In the genomic region with DNA sequence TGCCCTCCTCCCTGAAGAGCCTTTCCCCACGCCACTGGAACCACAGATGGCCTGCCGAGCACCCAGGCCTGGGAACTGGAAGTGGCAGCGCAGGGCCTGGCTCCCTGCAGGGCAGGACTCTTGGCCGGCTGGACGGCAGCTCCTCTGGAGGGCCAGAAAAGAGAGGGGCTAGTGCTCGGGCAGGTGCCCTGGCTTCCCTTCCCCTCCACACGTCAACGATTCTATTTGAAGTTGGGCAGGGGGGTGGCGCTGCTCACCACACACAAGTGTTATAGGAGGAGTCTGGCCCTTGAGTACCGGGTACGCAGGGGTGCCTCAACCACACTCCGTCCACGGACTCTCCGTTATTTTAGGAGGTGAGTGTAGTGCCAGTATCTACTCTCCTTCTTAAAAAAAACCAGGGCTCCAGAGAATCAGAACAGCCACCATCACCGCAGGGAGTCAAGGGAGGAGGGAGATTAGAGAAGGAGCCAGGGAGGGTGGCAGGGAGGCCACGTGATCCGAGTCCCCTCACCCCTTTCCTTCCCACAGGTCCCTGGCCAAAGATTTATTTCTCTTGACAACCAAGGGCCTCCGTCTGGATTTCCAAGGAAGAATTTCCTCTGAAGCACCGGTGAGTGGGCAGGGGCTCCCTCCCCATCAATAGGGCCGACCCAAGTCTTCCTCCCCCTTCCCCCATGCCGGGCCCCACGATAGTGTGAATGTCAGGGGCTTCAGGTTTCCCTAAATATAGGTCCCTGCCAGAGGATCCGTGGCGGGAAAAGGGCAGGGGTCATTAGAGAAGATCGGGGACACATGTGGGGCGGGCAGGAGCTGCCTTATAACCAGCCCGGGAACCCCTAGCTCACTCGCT, we compare ENCODE assay signal across 1 cellular context.
TF ChIP-seq lines count a peak whose summit lies in the region.

No MANE protein-coding gene starts in this region.

TF ChIP-seq in HepG2, 621 proteins besides CTCF, POLR2A, EP300 and RAD21 (continued from another document and continues in another):
- TF ChIP-seq, protein P1, sequence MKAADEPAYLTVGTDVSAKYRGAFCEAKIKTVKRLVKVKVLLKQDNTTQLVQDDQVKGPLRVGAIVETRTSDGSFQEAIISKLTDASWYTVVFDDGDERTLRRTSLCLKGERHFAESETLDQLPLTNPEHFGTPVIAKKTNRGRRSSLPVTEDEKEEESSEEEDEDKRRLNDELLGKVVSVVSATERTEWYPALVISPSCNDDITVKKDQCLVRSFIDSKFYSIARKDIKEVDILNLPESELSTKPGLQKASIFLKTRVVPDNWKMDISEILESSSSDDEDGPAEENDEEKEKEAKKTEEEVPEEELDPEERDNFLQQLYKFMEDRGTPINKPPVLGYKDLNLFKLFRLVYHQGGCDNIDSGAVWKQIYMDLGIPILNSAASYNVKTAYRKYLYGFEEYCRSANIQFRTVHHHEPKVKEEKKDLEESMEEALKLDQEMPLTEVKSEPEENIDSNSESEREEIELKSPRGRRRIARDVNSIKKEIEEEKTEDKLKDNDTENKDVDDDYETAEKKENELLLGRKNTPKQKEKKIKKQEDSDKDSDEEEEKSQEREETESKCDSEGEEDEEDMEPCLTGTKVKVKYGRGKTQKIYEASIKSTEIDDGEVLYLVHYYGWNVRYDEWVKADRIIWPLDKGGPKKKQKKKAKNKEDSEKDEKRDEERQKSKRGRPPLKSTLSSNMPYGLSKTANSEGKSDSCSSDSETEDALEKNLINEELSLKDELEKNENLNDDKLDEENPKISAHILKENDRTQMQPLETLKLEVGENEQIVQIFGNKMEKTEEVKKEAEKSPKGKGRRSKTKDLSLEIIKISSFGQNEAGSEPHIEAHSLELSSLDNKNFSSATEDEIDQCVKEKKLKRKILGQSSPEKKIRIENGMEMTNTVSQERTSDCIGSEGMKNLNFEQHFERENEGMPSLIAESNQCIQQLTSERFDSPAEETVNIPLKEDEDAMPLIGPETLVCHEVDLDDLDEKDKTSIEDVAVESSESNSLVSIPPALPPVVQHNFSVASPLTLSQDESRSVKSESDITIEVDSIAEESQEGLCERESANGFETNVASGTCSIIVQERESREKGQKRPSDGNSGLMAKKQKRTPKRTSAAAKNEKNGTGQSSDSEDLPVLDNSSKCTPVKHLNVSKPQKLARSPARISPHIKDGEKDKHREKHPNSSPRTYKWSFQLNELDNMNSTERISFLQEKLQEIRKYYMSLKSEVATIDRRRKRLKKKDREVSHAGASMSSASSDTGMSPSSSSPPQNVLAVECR (CRISPR knock-in tag; IDR thresholded peaks at IDR 0.05; ENCODE audit: borderline replicate concordance), result peak; percentile 70; the same call in 1 of the 2 replicates
- TF ChIP-seq ZNF337 (CRISPR knock-in tag; IDR thresholded peaks at IDR 0.05; ENCODE audit: borderline replicate concordance, low read depth), result peak; percentile 49; the same call in 1 of the 2 replicates
- TF ChIP-seq SNRNP70 (IDR thresholded peaks at IDR 0.05; ENCODE audit: low read depth, low read length), result no peak
- TF ChIP-seq CEBPG (CRISPR knock-in tag; IDR thresholded peaks at IDR 0.05), result no peak
- TF ChIP-seq HDAC6 (IDR thresholded peaks at IDR 0.05; ENCODE audit: low read depth, low read length), result no peak
- TF ChIP-seq ZBTB7A (CRISPR knock-in tag; IDR thresholded peaks at IDR 0.05), result peak; percentile 73; the same call in 1 of the 2 replicates
- TF ChIP-seq USF2 (IDR thresholded peaks at IDR 0.05; ENCODE audit: low read depth, low read length), result peak; percentile 67
- peak; percentile 87; the same call in 1 of the 2 replicates for TF ChIP-seq USF2 (CRISPR knock-in tag; IDR thresholded peaks at IDR 0.05; ENCODE audit: borderline replicate concordance)
- no peak; the same call in 1 of the 2 replicates for TF ChIP-seq ZNF792 (CRISPR knock-in tag; IDR thresholded peaks at IDR 0.05)
- peak; percentile 86; the same call in 1 of the 2 replicates for TF ChIP-seq MEIS1 (CRISPR knock-in tag; IDR thresholded peaks at IDR 0.05; ENCODE audit: borderline replicate concordance)
- peak; percentile 13; the same call in 1 of the 2 replicates for TF ChIP-seq ZSCAN31 (CRISPR knock-in tag; IDR thresholded peaks at IDR 0.05; ENCODE audit: low read depth)
- peak; percentile 47; the same call in 1 of the 2 replicates for TF ChIP-seq ZNF768 (CRISPR knock-in tag; IDR thresholded peaks at IDR 0.05)
- TF ChIP-seq, protein P2, sequence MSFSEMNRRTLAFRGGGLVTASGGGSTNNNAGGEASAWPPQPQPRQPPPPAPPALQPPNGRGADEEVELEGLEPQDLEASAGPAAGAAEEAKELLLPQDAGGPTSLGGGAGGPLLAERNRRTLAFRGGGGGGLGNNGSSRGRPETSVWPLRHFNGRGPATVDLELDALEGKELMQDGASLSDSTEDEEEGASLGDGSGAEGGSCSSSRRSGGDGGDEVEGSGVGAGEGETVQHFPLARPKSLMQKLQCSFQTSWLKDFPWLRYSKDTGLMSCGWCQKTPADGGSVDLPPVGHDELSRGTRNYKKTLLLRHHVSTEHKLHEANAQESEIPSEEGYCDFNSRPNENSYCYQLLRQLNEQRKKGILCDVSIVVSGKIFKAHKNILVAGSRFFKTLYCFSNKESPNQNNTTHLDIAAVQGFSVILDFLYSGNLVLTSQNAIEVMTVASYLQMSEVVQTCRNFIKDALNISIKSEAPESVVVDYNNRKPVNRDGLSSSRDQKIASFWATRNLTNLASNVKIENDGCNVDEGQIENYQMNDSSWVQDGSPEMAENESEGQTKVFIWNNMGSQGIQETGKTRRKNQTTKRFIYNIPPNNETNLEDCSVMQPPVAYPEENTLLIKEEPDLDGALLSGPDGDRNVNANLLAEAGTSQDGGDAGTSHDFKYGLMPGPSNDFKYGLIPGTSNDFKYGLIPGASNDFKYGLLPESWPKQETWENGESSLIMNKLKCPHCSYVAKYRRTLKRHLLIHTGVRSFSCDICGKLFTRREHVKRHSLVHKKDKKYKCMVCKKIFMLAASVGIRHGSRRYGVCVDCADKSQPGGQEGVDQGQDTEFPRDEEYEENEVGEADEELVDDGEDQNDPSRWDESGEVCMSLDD (CRISPR knock-in tag; IDR thresholded peaks at IDR 0.05; ENCODE audit: borderline replicate concordance), result peak; percentile 2; the same call in 1 of the 2 replicates
- TF ChIP-seq ZNF782 (CRISPR knock-in tag; IDR thresholded peaks at IDR 0.05; ENCODE audit: borderline replicate concordance), result peak; percentile 27; the same call in 1 of the 2 replicates
- TF ChIP-seq, protein P3, sequence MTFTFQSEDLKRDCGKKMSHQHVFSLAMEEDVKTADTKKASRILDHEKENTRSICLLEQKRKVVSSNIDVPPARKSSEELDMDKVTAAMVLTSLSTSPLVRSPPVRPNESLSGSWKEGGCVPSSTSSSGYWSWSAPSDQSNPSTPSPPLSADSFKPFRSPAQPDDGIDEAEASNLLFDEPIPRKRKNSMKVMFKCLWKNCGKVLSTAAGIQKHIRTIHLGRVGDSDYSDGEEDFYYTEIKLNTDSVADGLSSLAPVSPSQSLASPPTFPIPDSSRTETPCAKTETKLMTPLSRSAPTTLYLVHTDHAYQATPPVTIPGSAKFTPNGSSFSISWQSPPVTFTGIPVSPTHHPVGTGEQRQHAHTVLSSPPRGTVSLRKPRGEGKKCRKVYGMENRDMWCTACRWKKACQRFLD (CRISPR knock-in tag; IDR thresholded peaks at IDR 0.05; ENCODE audit: borderline replicate concordance), result peak; percentile 53; the same call in 1 of the 2 replicates
- TF ChIP-seq, protein P4, sequence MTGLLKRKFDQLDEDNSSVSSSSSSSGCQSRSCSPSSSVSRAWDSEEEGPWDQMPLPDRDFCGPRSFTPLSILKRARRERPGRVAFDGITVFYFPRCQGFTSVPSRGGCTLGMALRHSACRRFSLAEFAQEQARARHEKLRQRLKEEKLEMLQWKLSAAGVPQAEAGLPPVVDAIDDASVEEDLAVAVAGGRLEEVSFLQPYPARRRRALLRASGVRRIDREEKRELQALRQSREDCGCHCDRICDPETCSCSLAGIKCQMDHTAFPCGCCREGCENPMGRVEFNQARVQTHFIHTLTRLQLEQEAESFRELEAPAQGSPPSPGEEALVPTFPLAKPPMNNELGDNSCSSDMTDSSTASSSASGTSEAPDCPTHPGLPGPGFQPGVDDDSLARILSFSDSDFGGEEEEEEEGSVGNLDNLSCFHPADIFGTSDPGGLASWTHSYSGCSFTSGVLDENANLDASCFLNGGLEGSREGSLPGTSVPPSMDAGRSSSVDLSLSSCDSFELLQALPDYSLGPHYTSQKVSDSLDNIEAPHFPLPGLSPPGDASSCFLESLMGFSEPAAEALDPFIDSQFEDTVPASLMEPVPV (CRISPR knock-in tag; IDR thresholded peaks at IDR 0.05), result peak; percentile 97
- peak; percentile 71 for TF ChIP-seq TBX2 (CRISPR knock-in tag; IDR thresholded peaks at IDR 0.05; ENCODE audit: borderline replicate concordance)
- TF ChIP-seq KDM2A (CRISPR knock-in tag; IDR thresholded peaks at IDR 0.05; ENCODE audit: borderline replicate concordance, low read depth), result peak; percentile 92
- peak; percentile 75; the same call in 1 of the 2 replicates for TF ChIP-seq SALL1 (CRISPR knock-in tag; IDR thresholded peaks at IDR 0.05)
- peak; percentile 91 for TF ChIP-seq POLR2AphosphoS5 (IDR thresholded peaks at IDR 0.05; ENCODE audit: low read depth, low read length)
- TF ChIP-seq KAT7 (CRISPR knock-in tag; IDR thresholded peaks at IDR 0.05; ENCODE audit: borderline replicate concordance), result peak; percentile 69; the same call in 1 of the 2 replicates
- no peak for TF ChIP-seq THAP7 (CRISPR knock-in tag; IDR thresholded peaks at IDR 0.05)
- TF ChIP-seq, protein P5, sequence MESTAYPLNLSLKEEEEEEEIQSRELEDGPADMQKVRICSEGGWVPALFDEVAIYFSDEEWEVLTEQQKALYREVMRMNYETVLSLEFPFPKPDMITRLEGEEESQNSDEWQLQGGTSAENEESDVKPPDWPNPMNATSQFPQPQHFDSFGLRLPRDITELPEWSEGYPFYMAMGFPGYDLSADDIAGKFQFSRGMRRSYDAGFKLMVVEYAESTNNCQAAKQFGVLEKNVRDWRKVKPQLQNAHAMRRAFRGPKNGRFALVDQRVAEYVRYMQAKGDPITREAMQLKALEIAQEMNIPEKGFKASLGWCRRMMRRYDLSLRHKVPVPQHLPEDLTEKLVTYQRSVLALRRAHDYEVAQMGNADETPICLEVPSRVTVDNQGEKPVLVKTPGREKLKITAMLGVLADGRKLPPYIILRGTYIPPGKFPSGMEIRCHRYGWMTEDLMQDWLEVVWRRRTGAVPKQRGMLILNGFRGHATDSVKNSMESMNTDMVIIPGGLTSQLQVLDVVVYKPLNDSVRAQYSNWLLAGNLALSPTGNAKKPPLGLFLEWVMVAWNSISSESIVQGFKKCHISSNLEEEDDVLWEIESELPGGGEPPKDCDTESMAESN (CRISPR knock-in tag; conservative IDR thresholded peaks at IDR 0.05), result no peak
- TF ChIP-seq, protein P6, sequence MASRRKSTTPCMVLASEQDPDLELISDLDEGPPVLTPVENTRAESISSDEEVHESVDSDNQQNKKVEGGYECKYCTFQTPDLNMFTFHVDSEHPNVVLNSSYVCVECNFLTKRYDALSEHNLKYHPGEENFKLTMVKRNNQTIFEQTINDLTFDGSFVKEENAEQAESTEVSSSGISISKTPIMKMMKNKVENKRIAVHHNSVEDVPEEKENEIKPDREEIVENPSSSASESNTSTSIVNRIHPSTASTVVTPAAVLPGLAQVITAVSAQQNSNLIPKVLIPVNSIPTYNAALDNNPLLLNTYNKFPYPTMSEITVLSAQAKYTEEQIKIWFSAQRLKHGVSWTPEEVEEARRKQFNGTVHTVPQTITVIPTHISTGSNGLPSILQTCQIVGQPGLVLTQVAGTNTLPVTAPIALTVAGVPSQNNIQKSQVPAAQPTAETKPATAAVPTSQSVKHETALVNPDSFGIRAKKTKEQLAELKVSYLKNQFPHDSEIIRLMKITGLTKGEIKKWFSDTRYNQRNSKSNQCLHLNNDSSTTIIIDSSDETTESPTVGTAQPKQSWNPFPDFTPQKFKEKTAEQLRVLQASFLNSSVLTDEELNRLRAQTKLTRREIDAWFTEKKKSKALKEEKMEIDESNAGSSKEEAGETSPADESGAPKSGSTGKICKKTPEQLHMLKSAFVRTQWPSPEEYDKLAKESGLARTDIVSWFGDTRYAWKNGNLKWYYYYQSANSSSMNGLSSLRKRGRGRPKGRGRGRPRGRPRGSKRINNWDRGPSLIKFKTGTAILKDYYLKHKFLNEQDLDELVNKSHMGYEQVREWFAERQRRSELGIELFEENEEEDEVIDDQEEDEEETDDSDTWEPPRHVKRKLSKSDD (CRISPR knock-in tag; IDR thresholded peaks at IDR 0.05; ENCODE audit: low read depth), result no peak
- TF ChIP-seq PPARG (CRISPR knock-in tag; conservative IDR thresholded peaks at IDR 0.05), result peak; percentile 56
- TF ChIP-seq ZMAT3 (CRISPR knock-in tag; conservative IDR thresholded peaks at IDR 0.05), result no peak; the same call in 1 of the 2 replicates
- TF ChIP-seq ZNF296 (CRISPR knock-in tag; conservative IDR thresholded peaks at IDR 0.05), result no peak
- no peak for TF ChIP-seq ZNF547 (CRISPR knock-in tag; IDR thresholded peaks at IDR 0.05)
- TF ChIP-seq SP5 (CRISPR knock-in tag; IDR thresholded peaks at IDR 0.05; ENCODE audit: borderline replicate concordance, low read depth), result 0 out of 2 replicates have a peak, but pooled peaks have one; percentile 16
- 0 out of 2 replicates have a peak, but pooled peaks have one; percentile 25 for TF ChIP-seq CCDC6 (CRISPR knock-in tag; IDR thresholded peaks at IDR 0.05)
- TF ChIP-seq ZNF773 (CRISPR knock-in tag; IDR thresholded peaks at IDR 0.05; ENCODE audit: borderline replicate concordance), result 0 out of 2 replicates have a peak, but pooled peaks have one; percentile 3
- no peak for TF ChIP-seq MAFK (conservative IDR thresholded peaks at IDR 0.05 in 1 of 2, IDR thresholded peaks at IDR 0.05 in 1 of 2; ENCODE audit: low read length in 2 of 2)
- peak; percentile 42; the same call in 1 of the 2 replicates for TF ChIP-seq PAX8 (CRISPR knock-in tag; IDR thresholded peaks at IDR 0.05; ENCODE audit: borderline replicate concordance)
- TF ChIP-seq ZNF557 (CRISPR knock-in tag; IDR thresholded peaks at IDR 0.05), result no peak; the same call in 1 of the 2 replicates
- peak; percentile 42; the same call in 1 of the 2 replicates for TF ChIP-seq MXD4 (CRISPR knock-in tag; IDR thresholded peaks at IDR 0.05)
- TF ChIP-seq NONO (IDR thresholded peaks at IDR 0.05), result no peak
- peak; percentile 79; the same call in 1 of the 2 replicates for TF ChIP-seq NONO (CRISPR knock-in tag; conservative IDR thresholded peaks at IDR 0.05)
- peak; percentile 97 for TF ChIP-seq ZNF430 (CRISPR knock-in tag; IDR thresholded peaks at IDR 0.05)
- TF ChIP-seq ZNF225 (CRISPR knock-in tag; IDR thresholded peaks at IDR 0.05), result peak; percentile 16
